ENCODE assay signal across 31 cellular contexts in the genomic region with DNA sequence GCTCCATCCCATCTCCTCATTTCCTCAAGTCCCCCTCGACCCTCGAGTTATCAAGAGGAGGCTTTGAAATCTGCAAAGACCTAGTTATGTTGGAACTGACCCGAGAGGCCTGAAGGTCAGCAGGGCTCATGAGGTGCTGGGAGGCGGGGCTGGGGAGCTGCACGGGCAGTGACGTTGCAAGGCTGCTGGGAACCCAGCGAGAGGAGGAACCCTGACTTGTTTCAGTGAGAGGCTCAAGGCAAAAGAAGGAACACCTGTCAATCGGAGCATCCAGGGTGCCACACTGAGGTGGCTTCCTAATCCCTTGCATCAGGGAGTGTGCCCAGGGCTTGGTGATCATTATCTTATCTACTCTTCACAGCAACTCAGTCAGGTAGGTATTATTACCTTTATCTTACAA.
"Had no signal": no experiment of that assay in that cellular context is flagged by ENCODE, and none has a peak within 500 bp of the region (broad histone marks: within the 10 kb centered on the region; RNA-seq: fewer than 3 reads in every experiment).

No MANE protein-coding gene starts in this region.

- H3K9ac ChIP-seq: KMS-11 had no signal

- H3K27me3 ChIP-seq: brain microvascular endothelial cell had no signal

- H3K4me1 Mint-ChIP-seq: activated CD4-positive, alpha-beta memory T cell treated with anti-CD3 and anti-CD28 coated beads, Interleukin-2, amount 10 ng/mL, durations not matched to agents 7 days and 5 days; activated CD8-positive, alpha-beta memory T cell treated with anti-CD3 and anti-CD28 coated beads, Interleukin-2, amount 10 ng/mL, durations not matched to agents 7 days and 5 days; activated naive CD8-positive, alpha-beta T cell treated with anti-CD3 and anti-CD28 coated beads for 36 hours; T-cell; T-helper 17 cell had no signal

- H3K4me2 ChIP-seq: KMS-11 had no signal

- H3K27ac Mint-ChIP-seq: activated CD4-positive, alpha-beta memory T cell treated with anti-CD3 and anti-CD28 coated beads, Interleukin-2, amount 10 ng/mL, durations not matched to agents 7 days and 5 days; activated CD8-positive, alpha-beta memory T cell treated with anti-CD3 and anti-CD28 coated beads, Interleukin-2, amount 10 ng/mL, durations not matched to agents 7 days and 5 days; activated naive CD8-positive, alpha-beta T cell treated with anti-CD3 and anti-CD28 coated beads for 36 hours; T-cell; T-helper 17 cell had no signal

- H3K27ac ChIP-seq: brain microvascular endothelial cell, KMS-11, VCaP had no signal

- H3K4me3 Mint-ChIP-seq: activated CD4-positive, alpha-beta memory T cell treated with anti-CD3 and anti-CD28 coated beads, Interleukin-2, amount 10 ng/mL, durations not matched to agents 7 days and 5 days; activated CD8-positive, alpha-beta memory T cell treated with anti-CD3 and anti-CD28 coated beads, Interleukin-2, amount 10 ng/mL, durations not matched to agents 7 days and 5 days; activated naive CD8-positive, alpha-beta T cell treated with anti-CD3 and anti-CD28 coated beads for 36 hours; T-cell; T-helper 17 cell had no signal

- ATAC-seq: activated CD8-positive, alpha-beta memory T cell treated with anti-CD3 and anti-CD28 coated beads, Interleukin-2, amount 10 ng/mL, durations not matched to agents 7 days and 5 days; Panc1; SK-N-SH treated with all-trans-retinoic acid at 6 μM for 48 hours; T-cell; T-helper 17 cell had no signal

- H3K27me3 Mint-ChIP-seq: activated CD4-positive, alpha-beta memory T cell treated with anti-CD3 and anti-CD28 coated beads, Interleukin-2, amount 10 ng/mL, durations not matched to agents 7 days and 5 days; activated CD8-positive, alpha-beta memory T cell treated with anti-CD3 and anti-CD28 coated beads, Interleukin-2, amount 10 ng/mL, durations not matched to agents 7 days and 5 days; activated naive CD8-positive, alpha-beta T cell treated with anti-CD3 and anti-CD28 coated beads for 36 hours; T-cell; T-helper 17 cell had no signal

- H3K36me3 Mint-ChIP-seq: activated CD8-positive, alpha-beta memory T cell treated with anti-CD3 and anti-CD28 coated beads, Interleukin-2, amount 10 ng/mL, durations not matched to agents 7 days and 5 days; activated naive CD8-positive, alpha-beta T cell treated with anti-CD3 and anti-CD28 coated beads for 36 hours; T-cell had no signal

- DNase-seq: activated CD4-positive, alpha-beta memory T cell treated with anti-CD3 and anti-CD28 coated beads, Interleukin-2, amount 10 ng/mL, durations not matched to agents 7 days and 5 days; activated CD4-positive, alpha-beta T cell treated with anti-CD3 and anti-CD28 coated beads for 1 hour; activated CD4-positive, alpha-beta T cell treated with anti-CD3 and anti-CD28 coated beads for 48 hours; activated CD4-positive, CD25-positive, alpha-beta regulatory T cell; activated CD8-positive, alpha-beta memory T cell treated with anti-CD3 and anti-CD28 coated beads for 24 hours; activated CD8-positive, alpha-beta memory T cell treated with anti-CD3 and anti-CD28 coated beads, Interleukin-2, amount 10 ng/mL, durations not matched to agents 7 days and 5 days; activated CD8-positive, alpha-beta memory T cell treated with anti-CD3 and anti-CD28 coated beads, Interleukin-2, amount 50 U/mL, for 48 hours; activated effector memory CD4-positive, alpha-beta T cell treated with Interleukin-2 at 50 U/mL for 16 hours; activated naive CD4-positive, alpha-beta T cell; activated naive CD4-positive, alpha-beta T cell treated with anti-CD3 and anti-CD28 coated beads, Interleukin-2, amount 50 U/mL, for 16 hours; activated naive CD8-positive, alpha-beta T cell treated with anti-CD3 and anti-CD28 coated beads for 36 hours; activated T-cell treated with anti-CD3 and anti-CD28 coated beads, Interleukin-2, amount 50 U/mL, for 48 hours; amniotic stem cell; aorta; brain microvascular endothelial cell; central memory CD4-positive, alpha-beta T cell; MM.1S; MV-4-11; NCI-H1092; NCI-H1436 treated with DMSO at 0.1 percent for 48 hours; NCI-H1694 treated with DMSO at 0.1 percent for 48 hours; NCI-H2029; NCI-H345; NCI-H524 treated with DMSO at 0.1 percent for 48 hours; SIG-M5; T-cell; T-helper 17 cell had no signal
